ENCODE assay signal across 28 cellular contexts in the genomic region with DNA sequence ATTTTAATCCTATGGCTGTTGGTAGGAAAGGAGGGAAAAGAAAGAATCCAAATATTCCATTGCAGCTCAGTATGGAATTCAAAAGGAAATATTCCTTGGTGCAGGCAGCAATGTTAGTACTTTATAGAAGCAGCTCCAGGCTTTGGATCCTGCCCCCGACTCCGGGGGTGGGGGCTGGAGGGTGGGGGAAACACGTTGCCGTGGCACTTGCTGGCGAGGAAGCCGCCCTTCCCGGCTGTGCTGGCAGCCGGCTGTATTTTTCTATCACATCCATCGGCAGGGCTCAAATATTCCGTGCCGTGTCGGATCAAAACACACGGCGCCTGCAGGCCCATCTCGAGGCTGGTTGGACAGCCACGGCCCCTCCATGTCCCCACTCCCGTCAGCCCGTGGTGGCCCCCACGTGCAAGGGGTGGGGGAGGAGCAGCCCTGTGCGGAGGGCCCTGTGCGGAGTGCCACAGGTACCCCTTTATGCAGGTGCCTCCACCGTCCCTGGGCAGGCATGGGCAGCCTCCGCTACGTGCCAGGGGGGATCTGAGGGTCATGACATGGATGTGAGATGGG. TPM values are rescaled to one million over a fixed set of nuclear protein-coding genes. Genes with fewer than 3 reads are reported as not detected.
"Had no signal": no experiment of that assay in that cellular context is flagged by ENCODE, and none has a peak within 500 bp of the region (broad histone marks: within the 10 kb centered on the region; RNA-seq: fewer than 3 reads in every experiment).

No MANE protein-coding gene starts in this region.

- H3K4me3 Mint-ChIP-seq: activated B cell treated with CpG ODN at 0.5 μM for 24 hours; activated CD8-positive, alpha-beta T cell treated with anti-CD3 and anti-CD28 coated beads for 36 hours; activated T-cell treated with anti-CD3 and anti-CD28 coated beads, Interleukin-2, amount 50 U/mL, for 4 hours; activated T-helper 17 cell treated with anti-CD3 and anti-CD28 coated beads, Interleukin-2, amount 50 U/mL, for 72 hours; natural killer cell treated with Interleukin-12 subunit alpha and Interleukin-12 subunit beta and Interleukin-15 and Interleukin-18, amount 100 ng/mL, for 72 hours; type B pancreatic cell had no signal

- H3K9me3 Mint-ChIP-seq: activated B cell treated with CpG ODN at 0.5 μM for 24 hours; activated CD8-positive, alpha-beta T cell treated with anti-CD3 and anti-CD28 coated beads for 36 hours; activated T-cell treated with anti-CD3 and anti-CD28 coated beads, Interleukin-2, amount 50 U/mL, for 4 hours; activated T-helper 17 cell treated with anti-CD3 and anti-CD28 coated beads, Interleukin-2, amount 50 U/mL, for 72 hours; natural killer cell treated with Interleukin-12 subunit alpha and Interleukin-12 subunit beta and Interleukin-15 and Interleukin-18, amount 100 ng/mL, for 72 hours; type B pancreatic cell had no signal

- H3K36me3 ChIP-seq: colonic mucosa, lower lobe of right lung, right atrium auricular region, spleen, uterus had no signal

- DNase-seq: activated B cell treated with CpG ODN at 0.5 μM for 24 hours; activated CD4-positive, alpha-beta T cell treated with anti-CD3 and anti-CD28 coated beads, Interleukin-2, amount 50 U/mL, for 1 hour; activated CD8-positive, alpha-beta T cell treated with anti-CD3 and anti-CD28 coated beads for 36 hours; activated gamma-delta T cell treated with Interleukin-2 at 50 U/mL for 16 hours; activated naive CD4-positive, alpha-beta T cell treated with anti-CD3 and anti-CD28 coated beads, Interleukin-2, amount 50 U/mL, for 16 hours; activated T-cell treated with anti-CD3 and anti-CD28 coated beads, Interleukin-2, amount 50 U/mL, for 4 hours; amniotic stem cell; cerebellar nuclear complex; colonic mucosa; foreskin fibroblast; kidney glomerular epithelial cell; lower lobe of right lung; mesenchymal stem cell; mucosa of descending colon; psoas muscle; spleen; stimulated activated naive CD4-positive, alpha-beta T cell; T-helper 2 cell; testis; uterus had no signal

- FAIRE-seq: bronchial epithelial cell had no signal

- H3K27ac ChIP-seq: colonic mucosa, lower lobe of right lung, parathyroid adenoma, psoas muscle, right atrium auricular region, spleen, testis, uterus had no signal

- H3K4me1 Mint-ChIP-seq: activated T-helper 17 cell treated with anti-CD3 and anti-CD28 coated beads, Interleukin-2, amount 50 U/mL, for 72 hours had no signal

- ATAC-seq: activated CD8-positive, alpha-beta T cell treated with anti-CD3 and anti-CD28 coated beads for 36 hours; activated T-cell treated with anti-CD3 and anti-CD28 coated beads, Interleukin-2, amount 50 U/mL, for 4 hours; activated T-helper 17 cell treated with anti-CD3 and anti-CD28 coated beads, Interleukin-2, amount 50 U/mL, for 72 hours; esophagus mucosa; left lobe of liver; lower lobe of right lung; mucosa of descending colon; natural killer cell treated with Interleukin-12 subunit alpha and Interleukin-12 subunit beta and Interleukin-15 and Interleukin-18, amount 100 ng/mL, for 72 hours; psoas muscle had no signal

- H3K36me3 Mint-ChIP-seq: natural killer cell treated with Interleukin-12 subunit alpha and Interleukin-12 subunit beta and Interleukin-15 and Interleukin-18, amount 100 ng/mL, for 72 hours; type B pancreatic cell had no signal

- H3K4me3 ChIP-seq: colonic mucosa, lower lobe of right lung, mucosa of descending colon, psoas muscle, right atrium auricular region, spleen, testis, uterus had no signal

- H3K27ac Mint-ChIP-seq: activated B cell treated with CpG ODN at 0.5 μM for 24 hours; activated CD8-positive, alpha-beta T cell treated with anti-CD3 and anti-CD28 coated beads for 36 hours; activated T-helper 17 cell treated with anti-CD3 and anti-CD28 coated beads, Interleukin-2, amount 50 U/mL, for 72 hours; natural killer cell treated with Interleukin-12 subunit alpha and Interleukin-12 subunit beta and Interleukin-15 and Interleukin-18, amount 100 ng/mL, for 72 hours; type B pancreatic cell had no signal

- H3K9me3 ChIP-seq: colonic mucosa, lower lobe of right lung, mucosa of descending colon, psoas muscle, right atrium auricular region, spleen, testis, uterus had no signal

- H3K9ac ChIP-seq: parathyroid adenoma had no signal

- H3K79me2 ChIP-seq: parathyroid adenoma had no signal

- H2AFZ ChIP-seq: parathyroid adenoma had no signal

- H3K27me3 ChIP-seq: testis, uterus had no signal

- H3K4me1 ChIP-seq: colonic mucosa, lower lobe of right lung, parathyroid adenoma, psoas muscle, testis, uterus had no signal

RNA-seq across cellular contexts. Expression of a gene that starts 5.8 kb away (rescaled TPM):
- total RNA-seq: activated B cell treated with CpG ODN at 0.5 μM for 24 hours; activated T-cell treated with anti-CD3 and anti-CD28 coated beads, Interleukin-2, amount 50 U/mL, for 4 hours; activated T-helper 17 cell treated with anti-CD3 and anti-CD28 coated beads, Interleukin-2, amount 50 U/mL, for 72 hours; natural killer cell treated with Interleukin-12 subunit alpha and Interleukin-12 subunit beta and Interleukin-15 and Interleukin-18, amount 100 ng/mL, for 72 hours had no signal
